In the genomic region with DNA sequence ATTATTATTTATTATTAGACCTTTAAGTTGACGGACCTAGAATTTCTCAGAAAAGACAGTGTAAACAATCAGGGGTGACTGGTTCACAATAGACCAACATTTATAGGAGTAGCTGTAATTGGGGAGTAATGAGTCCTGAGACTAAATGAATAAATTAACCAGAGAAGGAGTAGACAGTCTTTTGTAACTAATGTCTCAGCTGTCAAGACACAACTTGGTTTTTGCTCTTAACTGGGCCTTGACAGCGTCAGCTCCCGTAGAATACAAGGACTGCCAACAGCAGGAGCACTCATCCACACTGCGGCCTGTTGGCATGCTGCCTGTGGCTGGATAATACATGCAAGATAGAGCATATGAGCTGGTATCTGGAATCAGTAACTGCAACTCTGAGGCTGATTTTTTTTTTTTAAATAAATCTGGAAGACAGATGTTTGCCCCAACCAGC, we compare ENCODE assay signal across 8 cellular contexts.
DNase-seq lines count a peak whose midpoint lies in the region; ATAC-seq and TF ChIP-seq lines count a peak whose summit lies in the region.

No MANE protein-coding gene starts in this region.

- no peaks in the 10 kb centered on the region for H3K36me3 ChIP-seq in fibroblast of lung (ENCODE audit: control insufficient read depth, insufficient read depth, low read length)

- H3K9me3 ChIP-seq in fibroblast of lung (ENCODE audit: control insufficient read depth, insufficient read depth, low read depth, low read length) = no peaks in the 10 kb centered on the region

- no peak overlapping the region for H3K27ac ChIP-seq in fibroblast of lung (ENCODE audit: insufficient read depth, low read length)

- H3K4me2 ChIP-seq in fibroblast of lung (ENCODE audit: extremely low read depth, insufficient read depth, low read length) = no peak overlapping the region

- H3K4me3 ChIP-seq in fibroblast of lung (replicated peaks in 1 of 4; ENCODE audit: control extremely low read depth in 1 of 4, insufficient read depth in 1 of 4, low read depth in 3 of 4, low read length in 4 of 4) = no peak overlapping the region

- TF ChIP-seq CTCF in fibroblast of lung (conservative IDR thresholded peaks at IDR 0.05 in 1 of 2, IDR thresholded peaks at IDR 0.05 in 1 of 2; ENCODE audit: low read depth in 1 of 2, low read length in 2 of 2) = no peak

- H4K20me1 ChIP-seq in fibroblast of lung (ENCODE audit: control insufficient read depth, extremely low read depth, insufficient read depth, low read length) = no peaks in the 10 kb centered on the region

- H3K4me1 ChIP-seq in fibroblast of lung (ENCODE audit: control insufficient read depth, extremely low read depth, insufficient read depth, low read length) = no peaks in the 10 kb centered on the region

- H3K9ac ChIP-seq in fibroblast of lung (ENCODE audit: insufficient read depth, low read length) = no peak overlapping the region

- no peak overlapping the region for H2AFZ ChIP-seq in fibroblast of lung (ENCODE audit: low read length)

- H3K79me2 ChIP-seq in fibroblast of lung (ENCODE audit: control insufficient read depth, insufficient read depth, low read length) = no peaks in the 10 kb centered on the region

- no peak for ATAC-seq in HG02759 (IDR thresholded peaks at IDR 0.05; ENCODE audit: unreplicated experiment)
- no peak for ATAC-seq in GM18867 (IDR thresholded peaks at IDR 0.05; ENCODE audit: unreplicated experiment)
- no peak for ATAC-seq in GM21529 (IDR thresholded peaks at IDR 0.05; ENCODE audit: unreplicated experiment)
- no peak for ATAC-seq in GM19467 (IDR thresholded peaks at IDR 0.05; ENCODE audit: unreplicated experiment)

- H3K27me3 ChIP-seq in fibroblast of lung (ENCODE audit: control insufficient read depth, insufficient read depth, low read length) = no peaks in the 10 kb centered on the region

- DNase-seq in DMS 273 treated with DMSO at 0.1 percent for 48 hours (lab: John Stamatoyannopoulos, UW) (peak; percentile 99), NCI-H2227 treated with DMSO at 0.1 percent for 48 hours (lab: John Stamatoyannopoulos, UW) (peak; percentile 68), fibroblast of lung (ENCODE audit: low read depth in 2 of 2) (peak; percentile 87 to 90), nucleus accumbens (lab: John Stamatoyannopoulos, UW) (peak in 51 of 56 donors; percentile 6 to 95 (median 50))
